8 cellular contexts compared by ENCODE assay signal in the genomic region with DNA sequence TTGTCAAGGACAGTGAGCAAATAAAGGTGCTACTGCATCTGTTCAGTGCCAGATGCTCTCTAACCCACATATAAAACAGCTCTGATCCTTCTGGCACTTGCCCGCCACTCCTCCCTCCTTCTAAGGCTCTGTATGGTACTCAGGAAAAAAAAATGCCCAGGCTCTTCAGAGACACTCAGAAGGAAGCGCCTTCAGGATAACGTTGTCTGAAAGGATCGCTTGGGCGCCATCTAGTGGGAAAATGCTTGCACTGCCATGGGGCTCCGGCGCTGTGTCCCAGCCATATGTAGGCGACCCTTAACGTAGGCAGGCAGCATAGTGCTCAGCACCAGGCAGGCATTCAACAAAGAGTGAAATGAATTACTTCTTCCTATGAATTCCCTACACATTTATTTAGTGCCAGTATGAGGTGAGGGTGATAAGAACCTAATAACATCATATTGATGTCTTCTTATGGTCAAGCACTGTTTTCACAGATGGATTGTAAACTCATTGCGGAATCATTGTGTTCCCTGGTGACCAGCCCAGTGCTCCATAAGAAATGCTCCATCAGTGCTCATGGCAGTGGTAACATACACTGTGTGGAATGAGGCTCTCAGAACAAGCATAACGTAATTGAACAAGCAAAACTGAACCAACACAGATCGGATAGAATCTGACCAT. TPM values are rescaled to one million over a fixed set of nuclear protein-coding genes. Genes with fewer than 3 reads are reported as not detected.
DNase-seq lines count a peak whose midpoint lies in the region; ATAC-seq and TF ChIP-seq lines count a peak whose summit lies in the region.

No MANE protein-coding gene starts in this region.

- peak overlapping the region in 2 of 5 experiments; percentile 18 to 37 for H3K27ac Mint-ChIP-seq in brain

- ATAC-seq in HG02938 (IDR thresholded peaks at IDR 0.05; ENCODE audit: unreplicated experiment) = peak; percentile 93

- no peaks in the 10 kb centered on the region for H3K27me3 ChIP-seq in iPS DF 6.9 (ENCODE audit: control insufficient read depth, insufficient read depth, low read length)

- H3K4me3 ChIP-seq in iPS DF 6.9 (ENCODE audit: low read length) = no peak overlapping the region

- no CpG with 5 or more reads among the region's 12 CpGs for WGBS in iPS DF 6.9 (ENCODE audit: insufficient coverage, insufficient read length)

- peaks cover 17 to 39% (median 30%) of the 10 kb centered on the region in 5 experiments for H3K9me3 Mint-ChIP-seq in brain

- DNase-seq in activated gamma-delta T cell treated with Interleukin-2 at 50 U/mL for 16 hours (peak; percentile 73), activated gamma-delta T cell (lab: John Stamatoyannopoulos, UW) (no peak), NCI-H2081 treated with DMSO at 0.1 percent for 48 hours (lab: John Stamatoyannopoulos, UW) (peak; percentile 44), UCSD-AML1 (lab: John Stamatoyannopoulos, UW; ENCODE audit: unreplicated experiment) (peak; percentile 72), iPS DF 6.9 (ENCODE audit: low read depth, low spot score) (peak; percentile 73)
- DNase-seq in stimulated activated CD4-positive, alpha-beta T cell treated with anti-CD3 and anti-CD28 coated beads, Interleukin-12 subunit alpha, Interleukin-12 subunit beta, amount 100 ng/mL, for 4 hours = peak; percentile 71

- no peaks in the 10 kb centered on the region for H3K36me3 ChIP-seq in iPS DF 6.9 (ENCODE audit: control insufficient read depth, insufficient read depth, low read length)

- no peaks in the 10 kb centered on the region for H3K9me3 ChIP-seq in iPS DF 6.9 (ENCODE audit: control insufficient read depth, insufficient read depth, low read length)

- peaks cover 6% of the 10 kb centered on the region for H3K4me1 Mint-ChIP-seq in brain

- no peaks in the 10 kb centered on the region; the same call in 1 of the 2 replicates for H3K4me1 ChIP-seq in iPS DF 6.9 (ENCODE audit: control insufficient read depth, insufficient read depth, low read length)

- H3K36me3 Mint-ChIP-seq in brain = peaks cover 21% of the 10 kb centered on the region

- TF ChIP-seq CTCF in brain (conservative IDR thresholded peaks at IDR 0.05) = peak; percentile 82 to 91

- no peak overlapping the region for H3K27ac ChIP-seq in iPS DF 6.9 (ENCODE audit: low read length)

- H3K4me3 Mint-ChIP-seq in brain = no peak overlapping the region

- H3K27me3 Mint-ChIP-seq in brain = peaks cover 5% of the 10 kb centered on the region

RNA-seq across cellular contexts. Expression of gene PAMR1, which starts 39.6 kb away (rescaled TPM):
- polyA plus RNA-seq in brain (ENCODE audit: insufficient read depth, low read depth, low replicate concordance) = 17.5 TPM
